ENCODE assay signal across 35 cellular contexts in genomic region chr10:48750991-48751390, GRCh38.
"Had no signal": no experiment of that assay in that cellular context is flagged by ENCODE, and none has a peak within 500 bp of the region (broad histone marks: within the 10 kb centered on the region; RNA-seq: fewer than 3 reads in every experiment).

No MANE protein-coding gene starts in this region.

- H3K9me3 Mint-ChIP-seq: activated CD4-positive, alpha-beta T cell treated with anti-CD3 and anti-CD28 coated beads, Interleukin-2, amount 10 ng/mL, durations not matched to agents 7 days and 5 days; activated naive CD4-positive, alpha-beta T cell treated with anti-CD3 and anti-CD28 coated beads, Interleukin-2, amount 10 ng/mL, durations not matched to agents 7 days and 5 days had no signal

- DNase-seq: activated CD4-positive, alpha-beta T cell treated with anti-CD3 and anti-CD28 coated beads, Interleukin-2, amount 10 ng/mL, durations not matched to agents 7 days and 5 days; activated CD4-positive, alpha-beta T cell treated with anti-CD3 and anti-CD28 coated beads, Interleukin-2, amount 50 U/mL, for 48 hours; activated CD8-positive, alpha-beta memory T cell treated with anti-CD3 and anti-CD28 coated beads, Interleukin-2, amount 50 U/mL, for 4 hours; activated effector memory CD4-positive, alpha-beta T cell treated with Interleukin-2 at 50 U/mL for 16 hours; activated naive CD4-positive, alpha-beta T cell treated with anti-CD3 and anti-CD28 coated beads, Interleukin-2, amount 10 ng/mL, durations not matched to agents 7 days and 5 days; activated naive CD8-positive, alpha-beta T cell treated with anti-CD3 and anti-CD28 coated beads, Interleukin-2, amount 50 U/mL, for 24 hours; activated T-cell treated with anti-CD3 and anti-CD28 coated beads, Interleukin-2, amount 50 U/mL, for 48 hours; anterior cingulate cortex; caudate nucleus; cerebellar nuclear complex; KG1; MM.1S; MV-4-11; NCI-H1092 treated with DMSO at 0.1 percent for 48 hours; NCI-H1417; NCI-H146; NCI-H187; NCI-H2029 treated with DMSO at 0.1 percent for 48 hours; NCI-H2107; NCI-H2171; NCI-H510A; NCI-H526; NCI-H748 treated with DMSO at 0.1 percent for 48 hours; NK-92 treated with Interleukin-12 subunit alpha and Interleukin-12 subunit beta, amount 100 ng/mL, for 24 hours; PC-3; Peyer's patch; RPMI8226; SW 1271; T-helper 1 cell; T-helper 2 cell; T-helper 9 cell; WERI-Rb-1 had no signal

- H3K27me3 Mint-ChIP-seq: activated CD4-positive, alpha-beta T cell treated with anti-CD3 and anti-CD28 coated beads, Interleukin-2, amount 10 ng/mL, durations not matched to agents 7 days and 5 days; activated naive CD4-positive, alpha-beta T cell treated with anti-CD3 and anti-CD28 coated beads, Interleukin-2, amount 10 ng/mL, durations not matched to agents 7 days and 5 days; activated naive CD8-positive, alpha-beta T cell; activated naive CD8-positive, alpha-beta T cell treated with anti-CD3 and anti-CD28 coated beads, Interleukin-2, amount 50 U/mL, for 24 hours had no signal

- ATAC-seq: activated CD8-positive, alpha-beta T cell treated with anti-CD3 and anti-CD28 coated beads, Interleukin-2, amount 10 ng/mL, durations not matched to agents 7 days and 5 days; activated naive CD8-positive, alpha-beta T cell treated with anti-CD3 and anti-CD28 coated beads, Interleukin-2, amount 50 U/mL, for 24 hours; PC-3 had no signal

- H3K36me3 Mint-ChIP-seq: activated naive CD4-positive, alpha-beta T cell treated with anti-CD3 and anti-CD28 coated beads, Interleukin-2, amount 10 ng/mL, durations not matched to agents 7 days and 5 days; activated naive CD8-positive, alpha-beta T cell; brain had no signal

- H3K4me3 Mint-ChIP-seq: activated CD4-positive, alpha-beta T cell treated with anti-CD3 and anti-CD28 coated beads, Interleukin-2, amount 10 ng/mL, durations not matched to agents 7 days and 5 days; activated CD8-positive, alpha-beta T cell treated with anti-CD3 and anti-CD28 coated beads, Interleukin-2, amount 10 ng/mL, durations not matched to agents 7 days and 5 days; activated naive CD4-positive, alpha-beta T cell treated with anti-CD3 and anti-CD28 coated beads, Interleukin-2, amount 10 ng/mL, durations not matched to agents 7 days and 5 days; activated naive CD8-positive, alpha-beta T cell; activated naive CD8-positive, alpha-beta T cell treated with anti-CD3 and anti-CD28 coated beads, Interleukin-2, amount 50 U/mL, for 24 hours; brain had no signal

- H3K4me1 Mint-ChIP-seq: activated CD4-positive, alpha-beta T cell treated with anti-CD3 and anti-CD28 coated beads, Interleukin-2, amount 10 ng/mL, durations not matched to agents 7 days and 5 days; activated naive CD4-positive, alpha-beta T cell treated with anti-CD3 and anti-CD28 coated beads, Interleukin-2, amount 10 ng/mL, durations not matched to agents 7 days and 5 days; brain had no signal

- H3K27ac Mint-ChIP-seq: activated CD4-positive, alpha-beta T cell treated with anti-CD3 and anti-CD28 coated beads, Interleukin-2, amount 10 ng/mL, durations not matched to agents 7 days and 5 days; activated CD8-positive, alpha-beta T cell treated with anti-CD3 and anti-CD28 coated beads, Interleukin-2, amount 10 ng/mL, durations not matched to agents 7 days and 5 days; activated naive CD4-positive, alpha-beta T cell treated with anti-CD3 and anti-CD28 coated beads, Interleukin-2, amount 10 ng/mL, durations not matched to agents 7 days and 5 days; activated naive CD8-positive, alpha-beta T cell; activated naive CD8-positive, alpha-beta T cell treated with anti-CD3 and anti-CD28 coated beads, Interleukin-2, amount 50 U/mL, for 24 hours; brain had no signal
